1 cellular context compared by ENCODE assay signal in genomic region chr2:54809814-54810213, GRCh38.
TF ChIP-seq lines count a peak whose summit lies in the region.

No MANE protein-coding gene starts in this region.

TF ChIP-seq in HEK293, 187 proteins besides CTCF, POLR2A, EP300 and RAD21 (continued from another document):
- TF ChIP-seq ZNF26 (tag by site-specific recombination; IDR thresholded peaks at IDR 0.05) (no peak), ZNF366 (tag by site-specific recombination; conservative IDR thresholded peaks at IDR 0.05) (peak; percentile 71), ZNF561 (tag by site-specific recombination; IDR thresholded peaks at IDR 0.05; ENCODE audit: borderline replicate concordance) (no peak), ZNF549 (tag by site-specific recombination; IDR thresholded peaks at IDR 0.05) (no peak)
